1 cellular context compared by ENCODE assay signal in the genomic region with DNA sequence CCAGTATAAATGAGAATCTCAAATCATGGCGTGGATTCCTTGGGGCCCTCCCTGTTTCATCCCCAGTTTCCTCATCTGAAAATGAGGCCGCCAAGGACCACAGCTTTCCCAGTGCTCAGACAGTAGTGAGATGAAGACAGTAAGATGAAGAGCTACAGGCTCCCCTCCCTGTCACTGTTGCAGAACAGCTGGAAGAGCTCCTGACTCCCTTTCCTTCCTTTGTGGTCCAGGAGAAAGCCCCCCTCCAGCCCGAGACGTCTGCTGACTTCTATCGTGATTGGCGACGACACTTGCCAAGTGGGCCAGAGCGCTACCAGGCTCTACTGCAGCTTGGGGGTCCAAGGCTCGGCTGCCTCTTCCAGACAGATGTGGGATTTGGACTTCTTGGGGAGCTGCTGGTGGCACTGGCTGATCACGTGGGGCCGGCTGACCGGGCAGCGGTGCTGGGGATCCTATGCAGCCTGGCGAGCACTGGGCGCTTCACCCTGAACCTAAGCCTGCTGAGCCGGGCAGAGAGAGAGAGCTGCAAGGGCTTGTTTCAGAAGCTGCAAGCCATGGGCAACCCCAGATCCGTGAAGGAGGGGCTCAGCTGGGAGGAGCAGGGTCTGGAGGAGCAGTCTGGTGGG.
TF ChIP-seq lines count a peak whose summit lies in the region.

No MANE protein-coding gene starts in this region.

TF ChIP-seq in HEK293, 187 proteins besides CTCF, POLR2A, EP300 and RAD21 (continued from another document):
- TF ChIP-seq, protein P1, sequence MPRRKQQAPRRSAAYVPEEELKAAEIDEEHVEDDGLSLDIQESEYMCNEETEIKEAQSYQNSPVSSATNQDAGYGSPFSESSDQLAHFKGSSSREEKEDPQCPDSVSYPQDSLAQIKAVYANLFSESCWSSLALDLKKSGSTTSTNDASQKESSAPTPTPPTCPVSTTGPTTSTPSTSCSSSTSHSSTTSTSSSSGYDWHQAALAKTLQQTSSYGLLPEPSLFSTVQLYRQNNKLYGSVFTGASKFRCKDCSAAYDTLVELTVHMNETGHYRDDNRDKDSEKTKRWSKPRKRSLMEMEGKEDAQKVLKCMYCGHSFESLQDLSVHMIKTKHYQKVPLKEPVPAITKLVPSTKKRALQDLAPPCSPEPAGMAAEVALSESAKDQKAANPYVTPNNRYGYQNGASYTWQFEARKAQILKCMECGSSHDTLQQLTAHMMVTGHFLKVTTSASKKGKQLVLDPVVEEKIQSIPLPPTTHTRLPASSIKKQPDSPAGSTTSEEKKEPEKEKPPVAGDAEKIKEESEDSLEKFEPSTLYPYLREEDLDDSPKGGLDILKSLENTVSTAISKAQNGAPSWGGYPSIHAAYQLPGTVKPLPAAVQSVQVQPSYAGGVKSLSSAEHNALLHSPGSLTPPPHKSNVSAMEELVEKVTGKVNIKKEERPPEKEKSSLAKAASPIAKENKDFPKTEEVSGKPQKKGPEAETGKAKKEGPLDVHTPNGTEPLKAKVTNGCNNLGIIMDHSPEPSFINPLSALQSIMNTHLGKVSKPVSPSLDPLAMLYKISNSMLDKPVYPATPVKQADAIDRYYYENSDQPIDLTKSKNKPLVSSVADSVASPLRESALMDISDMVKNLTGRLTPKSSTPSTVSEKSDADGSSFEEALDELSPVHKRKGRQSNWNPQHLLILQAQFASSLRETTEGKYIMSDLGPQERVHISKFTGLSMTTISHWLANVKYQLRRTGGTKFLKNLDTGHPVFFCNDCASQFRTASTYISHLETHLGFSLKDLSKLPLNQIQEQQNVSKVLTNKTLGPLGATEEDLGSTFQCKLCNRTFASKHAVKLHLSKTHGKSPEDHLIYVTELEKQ (tag by site-specific recombination; IDR thresholded peaks at IDR 0.05; ENCODE audit: borderline replicate concordance), result no peak
